36 cellular contexts compared by ENCODE assay signal in genomic region chr19:29767039-29767735, GRCh38. TPM values are rescaled to one million over a fixed set of nuclear protein-coding genes. Genes with fewer than 3 reads are reported as not detected.
"Had no signal": no experiment of that assay in that cellular context is flagged by ENCODE, and none has a peak within 500 bp of the region (broad histone marks: within the 10 kb centered on the region; RNA-seq: fewer than 3 reads in every experiment).

No MANE protein-coding gene starts in this region.

- H3K27me3 Mint-ChIP-seq: activated CD4-positive, alpha-beta memory T cell treated with anti-CD3 and anti-CD28 coated beads for 36 hours; activated CD8-positive, alpha-beta T cell treated with anti-CD3 and anti-CD28 coated beads for 36 hours; activated naive CD8-positive, alpha-beta T cell treated with anti-CD3 and anti-CD28 coated beads for 36 hours had no signal

- H3K4me3 Mint-ChIP-seq: activated B cell treated with CpG ODN at 0.5 μM for 24 hours; activated CD4-positive, alpha-beta memory T cell treated with anti-CD3 and anti-CD28 coated beads for 36 hours; activated CD4-positive, alpha-beta T cell treated with anti-CD3 and anti-CD28 coated beads, Interleukin-2, amount 10 ng/mL, durations not matched to agents 24 days and 14 days; activated CD8-positive, alpha-beta T cell treated with anti-CD3 and anti-CD28 coated beads for 36 hours; activated naive CD4-positive, alpha-beta T cell treated with anti-CD3 and anti-CD28 coated beads for 36 hours; activated naive CD8-positive, alpha-beta T cell treated with anti-CD3 and anti-CD28 coated beads for 36 hours; activated T-cell treated with anti-CD3 and anti-CD28 coated beads, Interleukin-2, amount 50 U/mL, for 4 hours; activated T-cell treated with anti-CD3 and anti-CD28 coated beads, Interleukin-2, amount 50 U/mL, for 72 hours; activated T-helper 1 cell treated with anti-CD3 and anti-CD28 coated beads, Interleukin-12 subunit alpha, Interleukin-12 subunit beta, Interleukin-2, Interleukin-4 antibody, amounts not matched to agents 30 ng/mL and 10 ng/mL and 1 ng/mL, durations not matched to agents 14 hours and 24 hours and 36 hours; activated T-helper 17 cell treated with anti-CD3 and anti-CD28 coated beads, Interleukin-2, amount 50 U/mL, for 72 hours; T-helper 1 cell treated with Interleukin-12 subunit alpha and Interleukin-12 subunit beta and Interleukin-4 antibody, amounts not matched to agents 30 μg/mL and 1 μg/mL, for 36 hours; T-helper 2 cell treated with Interferon-gamma antibody and Interleukin-4, amounts not matched to agents 5 μg/mL and 100 μg/mL, for 36 hours had no signal

- H3K27me3 ChIP-seq: adrenal gland, body of pancreas, brain microvascular endothelial cell, breast epithelium had no signal

- H3K9me3 Mint-ChIP-seq: activated B cell treated with CpG ODN at 0.5 μM for 24 hours; activated CD4-positive, alpha-beta memory T cell treated with anti-CD3 and anti-CD28 coated beads for 36 hours; activated CD4-positive, alpha-beta T cell treated with anti-CD3 and anti-CD28 coated beads, Interleukin-2, amount 10 ng/mL, durations not matched to agents 24 days and 14 days; activated CD8-positive, alpha-beta T cell treated with anti-CD3 and anti-CD28 coated beads for 36 hours; activated naive CD4-positive, alpha-beta T cell treated with anti-CD3 and anti-CD28 coated beads for 36 hours; activated naive CD4-positive, alpha-beta T cell treated with anti-CD3 and anti-CD28 coated beads, Interleukin-2, amount 50 U/mL, for 72 hours; activated naive CD8-positive, alpha-beta T cell treated with anti-CD3 and anti-CD28 coated beads for 36 hours; activated T-cell treated with anti-CD3 and anti-CD28 coated beads, Interleukin-2, amount 50 U/mL, for 4 hours; activated T-cell treated with anti-CD3 and anti-CD28 coated beads, Interleukin-2, amount 50 U/mL, for 72 hours; activated T-helper 1 cell treated with anti-CD3 and anti-CD28 coated beads, Interleukin-12 subunit alpha, Interleukin-12 subunit beta, Interleukin-2, Interleukin-4 antibody, amounts not matched to agents 30 ng/mL and 10 ng/mL and 1 ng/mL, durations not matched to agents 14 hours and 24 hours and 36 hours; activated T-helper 17 cell treated with anti-CD3 and anti-CD28 coated beads, Interleukin-2, amount 50 U/mL, for 72 hours; T-helper 1 cell treated with Interleukin-12 subunit alpha and Interleukin-12 subunit beta and Interleukin-4 antibody, amounts not matched to agents 30 μg/mL and 1 μg/mL, for 36 hours; T-helper 2 cell treated with Interferon-gamma antibody and Interleukin-4, amounts not matched to agents 5 μg/mL and 100 μg/mL, for 36 hours had no signal

- FAIRE-seq: astrocyte, TTC549 had no signal

- H3K27ac Mint-ChIP-seq: activated B cell treated with CpG ODN at 0.5 μM for 24 hours; activated CD4-positive, alpha-beta memory T cell treated with anti-CD3 and anti-CD28 coated beads for 36 hours; activated CD4-positive, alpha-beta T cell treated with anti-CD3 and anti-CD28 coated beads, Interleukin-2, amount 10 ng/mL, durations not matched to agents 24 days and 14 days; activated CD8-positive, alpha-beta T cell treated with anti-CD3 and anti-CD28 coated beads for 36 hours; activated naive CD4-positive, alpha-beta T cell treated with anti-CD3 and anti-CD28 coated beads for 36 hours; activated naive CD8-positive, alpha-beta T cell treated with anti-CD3 and anti-CD28 coated beads for 36 hours; activated T-cell treated with anti-CD3 and anti-CD28 coated beads, Interleukin-2, amount 50 U/mL, for 72 hours; activated T-helper 1 cell treated with anti-CD3 and anti-CD28 coated beads, Interleukin-12 subunit alpha, Interleukin-12 subunit beta, Interleukin-2, Interleukin-4 antibody, amounts not matched to agents 30 ng/mL and 10 ng/mL and 1 ng/mL, durations not matched to agents 14 hours and 24 hours and 36 hours; activated T-helper 17 cell treated with anti-CD3 and anti-CD28 coated beads, Interleukin-2, amount 50 U/mL, for 72 hours; T-helper 1 cell treated with Interleukin-12 subunit alpha and Interleukin-12 subunit beta and Interleukin-4 antibody, amounts not matched to agents 30 μg/mL and 1 μg/mL, for 36 hours; T-helper 2 cell treated with Interferon-gamma antibody and Interleukin-4, amounts not matched to agents 5 μg/mL and 100 μg/mL, for 36 hours had no signal

- H3K27ac ChIP-seq: adrenal gland, body of pancreas, brain microvascular endothelial cell, breast epithelium, VCaP had no signal

- H3K4me1 ChIP-seq: adrenal gland, breast epithelium had no signal

- H3K36me3 ChIP-seq: adrenal gland, brain microvascular endothelial cell, breast epithelium had no signal

- H3K4me1 Mint-ChIP-seq: activated B cell treated with CpG ODN at 0.5 μM for 24 hours; activated T-helper 17 cell treated with anti-CD3 and anti-CD28 coated beads, Interleukin-2, amount 50 U/mL, for 72 hours had no signal

- H3K4me3 ChIP-seq: adrenal gland, body of pancreas, breast epithelium had no signal

- H3K36me3 Mint-ChIP-seq: activated CD4-positive, alpha-beta memory T cell treated with anti-CD3 and anti-CD28 coated beads for 36 hours; activated naive CD4-positive, alpha-beta T cell treated with anti-CD3 and anti-CD28 coated beads, Interleukin-2, amount 50 U/mL, for 72 hours; activated naive CD8-positive, alpha-beta T cell treated with anti-CD3 and anti-CD28 coated beads for 36 hours had no signal

- DNase-seq: activated B cell treated with CpG ODN at 0.5 μM for 24 hours; activated CD4-positive, alpha-beta memory T cell treated with anti-CD3 and anti-CD28 coated beads for 36 hours; activated CD4-positive, alpha-beta T cell treated with anti-CD3 and anti-CD28 coated beads for 4 hours; activated CD4-positive, alpha-beta T cell treated with anti-CD3 and anti-CD28 coated beads, Interleukin-2, amount 10 ng/mL, durations not matched to agents 24 days and 14 days; activated CD4-positive, alpha-beta T cell treated with anti-CD3 and anti-CD28 coated beads, Interleukin-2, amount 50 U/mL, for 1 hour; activated CD4-positive, alpha-beta T cell treated with anti-CD3 and anti-CD28 coated beads, Interleukin-2, amount 50 U/mL, for 4 hours; activated CD4-positive, CD25-positive, alpha-beta regulatory T cell treated with anti-CD3 and anti-CD28 coated beads, Interleukin-2, amount 50 U/mL, for 72 hours; activated CD8-positive, alpha-beta memory T cell treated with anti-CD3 and anti-CD28 coated beads, Interleukin-2, amount 50 U/mL, for 4 hours; activated CD8-positive, alpha-beta T cell treated with anti-CD3 and anti-CD28 coated beads for 36 hours; activated effector memory CD4-positive, alpha-beta T cell treated with anti-CD3 and anti-CD28 coated beads, Interleukin-2, amount 50 U/mL, for 16 hours; activated gamma-delta T cell treated with Interleukin-2 at 50 U/mL for 16 hours; activated naive CD4-positive, alpha-beta T cell; activated naive CD4-positive, alpha-beta T cell treated with anti-CD3 and anti-CD28 coated beads for 36 hours; activated naive CD4-positive, alpha-beta T cell treated with anti-CD3 and anti-CD28 coated beads, Interleukin-2, amount 50 U/mL, for 16 hours; activated naive CD8-positive, alpha-beta T cell treated with anti-CD3 and anti-CD28 coated beads for 36 hours; activated T-cell treated with anti-CD3 and anti-CD28 coated beads for 4 hours; activated T-cell treated with anti-CD3 and anti-CD28 coated beads, Interleukin-2, amount 50 U/mL, for 1 hour; activated T-cell treated with anti-CD3 and anti-CD28 coated beads, Interleukin-2, amount 50 U/mL, for 4 hours; activated T-cell treated with anti-CD3 and anti-CD28 coated beads, Interleukin-2, amount 50 U/mL, for 72 hours; adrenal gland; amniotic stem cell; aorta; body of pancreas; brain microvascular endothelial cell; central memory CD4-positive, alpha-beta T cell; T-helper 2 cell; T-helper 9 cell had no signal

- ATAC-seq: activated CD8-positive, alpha-beta T cell treated with anti-CD3 and anti-CD28 coated beads for 36 hours; activated naive CD4-positive, alpha-beta T cell treated with anti-CD3 and anti-CD28 coated beads, Interleukin-2, amount 50 U/mL, for 72 hours; activated T-cell treated with anti-CD3 and anti-CD28 coated beads, Interleukin-2, amount 50 U/mL, for 4 hours; activated T-cell treated with anti-CD3 and anti-CD28 coated beads, Interleukin-2, amount 50 U/mL, for 72 hours; activated T-helper 17 cell treated with anti-CD3 and anti-CD28 coated beads, Interleukin-2, amount 50 U/mL, for 72 hours; body of pancreas had no signal

- H3K9me3 ChIP-seq: adrenal gland, body of pancreas, breast epithelium had no signal

RNA-seq across cellular contexts. Expression of gene CCNE1, which starts 44.6 kb away (rescaled TPM):
- total RNA-seq: body of pancreas had no signal
